ENCODE assay signal across 12 cellular contexts in the genomic region with DNA sequence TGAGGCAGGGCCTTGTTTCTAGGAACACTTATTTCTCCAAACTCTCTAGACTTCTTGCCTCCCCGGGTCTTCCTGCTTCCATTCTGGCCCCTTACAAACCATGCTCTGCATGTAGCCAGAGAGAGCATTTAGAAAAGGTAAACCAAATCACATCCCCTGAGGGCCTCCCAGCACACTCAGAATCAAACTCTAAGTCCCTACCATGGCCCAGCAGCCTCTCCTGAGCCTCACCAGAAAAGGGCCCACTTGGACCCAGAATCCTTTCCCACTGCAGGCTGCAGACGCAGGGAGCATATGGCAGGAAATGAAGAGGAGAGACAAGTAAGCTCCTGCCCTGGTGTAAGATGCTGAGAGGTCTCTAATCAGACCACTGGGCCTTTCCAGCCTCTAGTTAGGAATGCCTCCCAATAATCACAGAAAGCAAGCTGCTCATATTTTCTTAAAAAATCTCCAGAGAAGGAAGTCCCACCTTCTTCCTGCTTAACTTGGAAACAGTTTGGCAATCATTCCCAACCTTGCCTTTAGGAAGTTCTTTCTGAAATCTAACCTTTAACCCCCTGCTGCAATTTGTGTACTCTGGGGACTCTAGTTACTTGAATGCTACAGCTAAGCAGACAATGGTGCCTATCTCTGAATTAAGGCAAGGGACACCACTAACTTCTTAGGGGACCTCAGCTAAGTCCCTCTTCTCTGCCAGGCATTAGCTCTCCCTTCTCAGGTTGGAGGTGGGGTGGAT. TPM values are rescaled to one million over a fixed set of nuclear protein-coding genes. Genes with fewer than 3 reads are reported as not detected.
DNase-seq lines count a peak whose midpoint lies in the region; ATAC-seq and TF ChIP-seq lines count a peak whose summit lies in the region.
"Had no signal": no experiment of that assay in that cellular context is flagged by ENCODE, and none has a peak within 500 bp of the region (broad histone marks: within the 10 kb centered on the region; RNA-seq: fewer than 3 reads in every experiment).

No MANE protein-coding gene starts in this region.

- intact Hi-C loops in left cardiac atrium (cut with DNase I) = loop anchor here (5.0 to 10.0 kb wide), 3 partner anchors 58 to 105 kb away; no protein-coding TSS in a partner anchor
- intact Hi-C loops in psoas muscle (cut with DNase I) = loop anchor here (5.0 kb wide), 2 partner anchors 102 to 112 kb away; no protein-coding TSS in a partner anchor

- H3K4me3 ChIP-seq in BJ (ENCODE audit: low read depth, low read length) = peak overlapping the region; percentile 97
- peak overlapping the region; percentile 99 for H3K4me3 ChIP-seq in WI38 (ENCODE audit: low read depth, low read length)
- peak overlapping the region; percentile 86 for H3K4me3 ChIP-seq in psoas muscle

- TF ChIP-seq CTCF in BJ (IDR thresholded peaks at IDR 0.05; ENCODE audit: insufficient read depth, low read depth, low read length) (no peak), WI38 (IDR thresholded peaks at IDR 0.05; ENCODE audit: low read depth, low read length) (no peak), psoas muscle (IDR thresholded peaks at IDR 0.05) (no peak)

- H3K4me3 Mint-ChIP-seq in activated CD8-positive, alpha-beta T cell treated with anti-CD3 and anti-CD28 coated beads, Interleukin-2, amount 10 ng/mL, durations not matched to agents 7 days and 5 days = no peak overlapping the region
- H3K4me3 Mint-ChIP-seq: CD8-positive, alpha-beta T cell; immature natural killer cell had no signal

- H3K36me3 ChIP-seq in BJ (ENCODE audit: control insufficient read depth, insufficient read depth, low read length) (peaks cover 66% of the 10 kb centered on the region), psoas muscle (ENCODE audit: insufficient read depth in 1 of 2, low read depth in 1 of 2) (peaks cover 0 to 67% of the 10 kb centered on the region in 2 donors)

- CTCF ChIA-PET in BJ (lab: Yijun Ruan, JAX) = interaction anchor here (0.7 to 11.6 kb wide), 9 partner anchors 11 to 157 kb away, joined by 3 to 84 read pairs (median 8); no protein-coding TSS in a partner anchor
- CTCF ChIA-PET in activated CD8-positive, alpha-beta T cell treated with anti-CD3 and anti-CD28 coated beads, Interleukin-2, amount 10 ng/mL, durations not matched to agents 7 days and 5 days (lab: Charles Lee) = no interaction called here

- WGBS in psoas muscle, 3 donors = 63 to 78% (median 77%) methylated on average over 2 of the region's 2 CpGs

- H3K27ac ChIP-seq in psoas muscle = peak overlapping the region; percentile 80

- ATAC-seq in left cardiac atrium (no peak), psoas muscle (no peak), GM21526 (IDR thresholded peaks at IDR 0.05; ENCODE audit: low FRiP score, unreplicated experiment) (no peak)
- no peak for ATAC-seq in activated CD8-positive, alpha-beta T cell treated with anti-CD3 and anti-CD28 coated beads, Interleukin-2, amount 10 ng/mL, durations not matched to agents 7 days and 5 days
- ATAC-seq: CD8-positive, alpha-beta T cell; stimulated activated naive CD8-positive, alpha-beta T cell treated with anti-CD3 and anti-CD28 coated beads, Interleukin-15, Interleukin-2, amounts not matched to agents 100 U/mL and 50 U/mL, for 24 hours had no signal

- no peaks in the 10 kb centered on the region for H3K36me3 Mint-ChIP-seq in activated CD8-positive, alpha-beta T cell treated with anti-CD3 and anti-CD28 coated beads, Interleukin-2, amount 10 ng/mL, durations not matched to agents 7 days and 5 days (ENCODE audit: low read depth)
- H3K36me3 Mint-ChIP-seq: CD8-positive, alpha-beta T cell; immature natural killer cell had no signal

- no peaks in the 10 kb centered on the region for H3K9me3 Mint-ChIP-seq in activated CD8-positive, alpha-beta T cell treated with anti-CD3 and anti-CD28 coated beads, Interleukin-2, amount 10 ng/mL, durations not matched to agents 7 days and 5 days (ENCODE audit: insufficient read depth)
- H3K9me3 Mint-ChIP-seq: CD8-positive, alpha-beta T cell; immature natural killer cell had no signal

- POLR2A ChIA-PET in BJ (lab: Charles Lee) = interaction anchor here (0.7 to 1.8 kb wide), 6 partner anchors 12 to 107 kb away, joined by 3 to 7 read pairs (median 4); no protein-coding TSS in a partner anchor
- POLR2A ChIA-PET in activated CD8-positive, alpha-beta T cell treated with anti-CD3 and anti-CD28 coated beads, Interleukin-2, amount 10 ng/mL, durations not matched to agents 7 days and 5 days (lab: Charles Lee) = no interaction called here

- H3K9me3 ChIP-seq in psoas muscle = no peaks in the 10 kb centered on the region

- H3K27ac Mint-ChIP-seq in activated CD8-positive, alpha-beta T cell treated with anti-CD3 and anti-CD28 coated beads, Interleukin-2, amount 10 ng/mL, durations not matched to agents 7 days and 5 days = no peak overlapping the region
- H3K27ac Mint-ChIP-seq: CD8-positive, alpha-beta T cell had no signal

- H3K27me3 ChIP-seq in BJ (ENCODE audit: control insufficient read depth, insufficient read depth, low read length) (no peaks in the 10 kb centered on the region), psoas muscle (ENCODE audit: insufficient read depth in 3 of 3, low read length in 2 of 3) (no peaks in the 10 kb centered on the region)

- H3K4me1 Mint-ChIP-seq in activated CD8-positive, alpha-beta T cell treated with anti-CD3 and anti-CD28 coated beads, Interleukin-2, amount 10 ng/mL, durations not matched to agents 7 days and 5 days (ENCODE audit: low read depth) = peaks cover 16% of the 10 kb centered on the region

- H3K27me3 Mint-ChIP-seq in activated CD8-positive, alpha-beta T cell treated with anti-CD3 and anti-CD28 coated beads, Interleukin-2, amount 10 ng/mL, durations not matched to agents 7 days and 5 days (ENCODE audit: low read depth) = peaks cover 26% of the 10 kb centered on the region

- DNase-seq in BJ (ENCODE audit: low read depth) = no peak
- peak; percentile 3 for DNase-seq in left cardiac atrium
- DNase-seq in psoas muscle = peak in 1 of 2 donors; percentile 34
- DNase-seq in SIG-M5 treated with dmso at 0.1 percent for 504 hours (lab: John Stamatoyannopoulos, UW; ENCODE audit: unreplicated experiment) = no peak
- DNase-seq in activated CD8-positive, alpha-beta T cell treated with anti-CD3 and anti-CD28 coated beads, Interleukin-2, amount 10 ng/mL, durations not matched to agents 7 days and 5 days = no peak
- no peak for DNase-seq in NCI-H2196 treated with DMSO at 0.1 percent for 48 hours (lab: John Stamatoyannopoulos, UW; ENCODE audit: unreplicated experiment)
- DNase-seq: CD8-positive, alpha-beta T cell; immature natural killer cell; NCI-H1105; stimulated activated naive CD8-positive, alpha-beta T cell treated with anti-CD3 and anti-CD28 coated beads, Interleukin-15, Interleukin-2, amounts not matched to agents 100 U/mL and 50 U/mL, for 24 hours had no signal

- peaks cover 75% of the 10 kb centered on the region for H3K4me1 ChIP-seq in psoas muscle

RNA-seq across cellular contexts. Expression of gene AMOTL2, which starts 4.2 kb away (rescaled TPM):
- polyA plus RNA-seq in BJ (2011; rRNA removed) = 122 and 199 TPM in 2 replicates
- polyA minus RNA-seq in BJ (2011; rRNA and poly(A)+ RNA removed) = 180 and 200 TPM in 2 replicates
- 10 to 100 TPM; 47.9 to 59.3 TPM for total RNA-seq in left cardiac atrium
- total RNA-seq in psoas muscle = 10 to 100 TPM; 16.5 to 36.6 (median 29.6) TPM
- 1 to 10 TPM; 4.0 to 6.1 (median 5.1) TPM for polyA plus RNA-seq in psoas muscle
- total RNA-seq in activated CD8-positive, alpha-beta T cell treated with anti-CD3 and anti-CD28 coated beads, Interleukin-2, amount 10 ng/mL, durations not matched to agents 7 days and 5 days = not detected
- total RNA-seq: CD8-positive, alpha-beta T cell had no signal
- polyA plus RNA-seq: immature natural killer cell had no signal

Comparison
In these comparisons a context has a peak if more than half of its experiments do, and no peak if none do; other contexts are left out.
1. RNA of gene AMOTL2, which starts 4.2 kb away (total RNA-seq): 47.9 to 59.3 TPM in left cardiac atrium and 16.5 to 36.6 TPM in psoas muscle; not detected in activated CD8-positive, alpha-beta T cell treated with anti-CD3 and anti-CD28 coated beads, Interleukin-2, amount 10 ng/mL, durations not matched to agents 7 days and 5 days; every median in the first group is over 10 times any median in the second.
2. Peak in every context shown above with its lines, with median percentiles within 50 percentile points of each other: H3K4me3 ChIP-seq.